8 cellular contexts compared by ENCODE assay signal in genomic region chr2:118032169-118033013, GRCh38. TPM values are rescaled to one million over a fixed set of nuclear protein-coding genes. Genes with fewer than 3 reads are reported as not detected.
DNase-seq lines count a peak whose midpoint lies in the region; ATAC-seq, FAIRE-seq and TF ChIP-seq lines count a peak whose summit lies in the region.

No MANE protein-coding gene starts in this region.

- no peaks in the 10 kb centered on the region for H3K9me3 ChIP-seq in K562 (replicated peaks; ENCODE audit: control insufficient read depth, insufficient read depth, low read depth, low read length)

- H3K27me3 Mint-ChIP-seq in stimulated activated naive B cell treated with anti-CD40 and anti-IgM and Interleukin-4, amounts not matched to agents 10 μg/mL and 1 μg/mL and 100 μg/mL, for 72 hours: peaks cover 30 to 48% of the 10 kb centered on the region in 2 donors

- H3K36me3 Mint-ChIP-seq in stimulated activated naive B cell treated with anti-CD40 and anti-IgM and Interleukin-4, amounts not matched to agents 10 μg/mL and 1 μg/mL and 100 μg/mL, for 72 hours: peaks cover 2 to 7% of the 10 kb centered on the region in 2 donors

- no peak overlapping the region for H3K27ac ChIP-seq in K562 (ENCODE audit: extremely low read depth, low read depth, low read length)

- TF ChIP-seq EP300 in K562 (IDR thresholded peaks at IDR 0.05; ENCODE audit: low read length): no peak

- peaks cover 0 to 2% of the 10 kb centered on the region in 2 experiments; a peak in 2 of 5 replicates for H3K27me3 ChIP-seq in K562 (ENCODE audit: control insufficient read depth in 2 of 2, insufficient read depth in 2 of 2, low read length in 2 of 2)

- no peaks in the 10 kb centered on the region for H3K9me1 ChIP-seq in K562 (ENCODE audit: control insufficient read depth, insufficient read depth, low read length)

- no peak overlapping the region for H3K4me3 Mint-ChIP-seq in stimulated activated naive B cell treated with anti-CD40 and anti-IgM and Interleukin-4, amounts not matched to agents 10 μg/mL and 1 μg/mL and 100 μg/mL, for 72 hours

- FAIRE-seq in K562 (lab: Jason Lieb, UNC): peak; percentile 65

- no peaks in the 10 kb centered on the region for H3K36me3 ChIP-seq in K562 (ENCODE audit: control insufficient read depth, insufficient read depth, low read length)

- H3K4me2 ChIP-seq in K562 (ENCODE audit: insufficient read depth, low read length): no peak overlapping the region

- TF ChIP-seq RAD21 in K562 (CRISPR knock-in tag; conservative IDR thresholded peaks at IDR 0.05 in 1 of 2, IDR thresholded peaks at IDR 0.05 in 1 of 2): peak in 1 of 2 experiments; percentile 49; a peak in 2 of 4 replicates

- no TSS peak for BruUV-seq in K562 (replicated peaks; lab: Mats Ljungman, UMichigan)

- H3K9me3 Mint-ChIP-seq in stimulated activated naive B cell treated with anti-CD40 and anti-IgM and Interleukin-4, amounts not matched to agents 10 μg/mL and 1 μg/mL and 100 μg/mL, for 72 hours: peaks cover 12% of the 10 kb centered on the region in 2 donors

- in situ Hi-C loops in K562 (cut with MboI): loop anchor here (10.0 kb wide), 1 partner anchor 832 kb away; no protein-coding TSS in a partner anchor

- CTCF ChIA-PET in K562 (lab: Yijun Ruan, JAX; ENCODE audit: low intra/inter-chr PET ratio): no interaction called here

- POLR2A ChIA-PET in K562 (lab: Yijun Ruan, JAX): no interaction called here

- H3K4me3 ChIP-seq in K562: no peak overlapping the region

- peak overlapping the region; percentile 11 for H3K27ac Mint-ChIP-seq in stimulated activated naive B cell treated with anti-CD40 and anti-IgM and Interleukin-4, amounts not matched to agents 10 μg/mL and 1 μg/mL and 100 μg/mL, for 72 hours

- intact Hi-C loops in K562 (cut with micrococcal nuclease): no loop called here

- 2% methylated on average over 4 of the region's 4 CpGs for WGBS in K562 (ENCODE audit: insufficient coverage, low coverage, missing lambda C conversion rate)

- TF ChIP-seq POLR2A in K562 (conservative IDR thresholded peaks at IDR 0.05): no peak

- peak; percentile 93 for ATAC-seq in HG03469 (IDR thresholded peaks at IDR 0.05; ENCODE audit: unreplicated experiment)
- ATAC-seq in K562: peak; percentile 87
- peak; percentile 81 to 82 for ATAC-seq in stimulated activated naive B cell treated with anti-CD40 and anti-IgM and Interleukin-4, amounts not matched to agents 10 μg/mL and 1 μg/mL and 100 μg/mL, for 72 hours (replicated peaks)

- no peak overlapping the region for H3K9ac ChIP-seq in K562 (ENCODE audit: insufficient read depth in 1 of 2, low read depth in 2 of 2, low read length in 2 of 2)

- TF ChIP-seq CTCF in GM20000 (IDR thresholded peaks at IDR 0.05; ENCODE audit: extremely low read depth, missing control alignments) (peak; percentile 75), K562 (IDR thresholded peaks at IDR 0.05 in 2 of 3, conservative IDR thresholded peaks at IDR 0.05 in 1 of 3; ENCODE audit: insufficient read depth in 2 of 3, low read depth in 1 of 3, low read length in 3 of 3) (peak; percentile 40 to 67 (median 66))

- H2AFZ ChIP-seq in K562 (ENCODE audit: low read depth, low read length): no peak overlapping the region

- no peaks in the 10 kb centered on the region for H3K4me1 ChIP-seq in K562 (replicated peaks in 1 of 2; ENCODE audit: control insufficient read depth in 2 of 2, insufficient read depth in 2 of 2, low read length in 2 of 2)

- H4K20me1 ChIP-seq in K562 (replicated peaks; ENCODE audit: control insufficient read depth, insufficient read depth, low read length): no peaks in the 10 kb centered on the region

- peak; percentile 0 to 58 (median 4) for DNase-seq in NCI-H1417 (lab: John Stamatoyannopoulos, UW)
- no peak for DNase-seq in NCI-H1417 treated with DMSO at 0.1 percent for 48 hours (lab: John Stamatoyannopoulos, UW)
- peak; percentile 49 for DNase-seq in GM20000 (ENCODE audit: low spot score)
- peak; percentile 31 for DNase-seq in RPMI7951 (ENCODE audit: low read depth)
- DNase-seq in K562 (ENCODE audit: extremely low read depth in 1 of 4, low spot score in 3 of 4): peak; percentile 30 to 53 (median 50)
- DNase-seq in kidney glomerular epithelial cell (lab: John Stamatoyannopoulos, UW): peak; percentile 36
- no peak for DNase-seq in stimulated activated naive B cell treated with anti-CD40 and anti-IgM and Interleukin-4, amounts not matched to agents 10 μg/mL and 1 μg/mL and 100 μg/mL, for 72 hours

- H3K79me2 ChIP-seq in K562 (ENCODE audit: control insufficient read depth, insufficient read depth, low read length): no peaks in the 10 kb centered on the region

- H3K4me1 Mint-ChIP-seq in stimulated activated naive B cell treated with anti-CD40 and anti-IgM and Interleukin-4, amounts not matched to agents 10 μg/mL and 1 μg/mL and 100 μg/mL, for 72 hours: peaks cover 8 to 26% of the 10 kb centered on the region in 2 donors

TF ChIP-seq in K562, 482 proteins besides CTCF, POLR2A, EP300 and RAD21 (continues in another document):
- peak; percentile 18 to 53; a peak in 2 of 4 replicates for TF ChIP-seq KDM1A (IDR thresholded peaks at IDR 0.05)
- 0 out of 2 replicates have a peak, but pooled peaks have one; percentile 38 for TF ChIP-seq SMC3 (conservative IDR thresholded peaks at IDR 0.05; ENCODE audit: insufficient read depth, low read depth, low read length)
- 0 out of 4 replicates have a peak, but pooled peaks of 1 of the 2 experiments have one; percentile 29 for TF ChIP-seq HDAC1 (IDR thresholded peaks at IDR 0.05)
- TF ChIP-seq ZNF253 (CRISPR knock-in tag; conservative IDR thresholded peaks at IDR 0.05): no peak

RNA-seq across cellular contexts. Expression of gene CCDC93, which starts 18.5 kb away (rescaled TPM):
- total RNA-seq in RPMI7951 (2014; rRNA removed; shearing (Covaris generic)): 10.5 and 15.3 TPM in 2 replicates
- 33.4 and 55.4 TPM in 2 replicates for total RNA-seq in K562 (2011; cell fraction: chromatin; rRNA removed; ENCODE audit: low replicate concordance)
- total RNA-seq in K562 (2011; cell fraction: nucleolus; rRNA removed): 16.0 and 23.0 TPM in 2 replicates
- 29.9 TPM in 2 replicates for total RNA-seq in K562 (2011; cell fraction: nucleoplasm; rRNA removed)
- total RNA-seq in K562 (2014; rRNA removed) (9.6 and 10.8 TPM in 2 replicates), K562 (2014; rRNA removed; fragmentation: Illumina TruSeq; extraction: Trizol) (12.4 and 12.7 TPM in 2 replicates), K562 (2015; rRNA removed; fragmentation: Illumina TruSeq; extraction: Trizol) (19.3 and 20.7 TPM in 2 replicates), K562 (2021) (11.1 and 14.1 TPM in 2 replicates)
- polyA plus RNA-seq in K562 (2011; rRNA removed) (13.7 and 22.8 TPM in 2 replicates), K562 (2014; fragmentation: Illumina TruSeq; extraction: Trizol) (11.3 and 15.3 TPM in 2 replicates), K562 (2014; fragmentation: Nextera tagmentation; extraction: Ambion mirVana) (1 to 10 TPM; 3.3 to 3.6 TPM), K562 (2014; rRNA removed) (11.6 and 12.2 TPM in 2 replicates)
- polyA plus RNA-seq in K562 (2011; cell fraction: cytosol; rRNA removed): 4.3 and 9.2 TPM in 2 replicates
- 94.9 and 129 TPM in 2 replicates for polyA plus RNA-seq in K562 (2011; cell fraction: nucleus; rRNA removed)
- 8.9 and 11.6 TPM in 2 replicates for polyA plus RNA-seq in K562 (2012)
- polyA minus RNA-seq in K562 (2011; rRNA and poly(A)+ RNA removed): 11.7 and 21.5 TPM in 2 replicates
- 6.0 and 6.9 TPM in 2 replicates for polyA minus RNA-seq in K562 (2011; cell fraction: cytosol; rRNA and poly(A)+ RNA removed)
- 27.1 and 60.1 TPM in 2 replicates for polyA minus RNA-seq in K562 (2011; cell fraction: nucleus; rRNA and poly(A)+ RNA removed)

RNA-seq across cellular contexts. Expression of gene INSIG2, which starts 55.9 kb away (rescaled TPM):
- total RNA-seq in RPMI7951 (2014; rRNA removed; shearing (Covaris generic)): 10.8 and 13.0 TPM in 2 replicates
- total RNA-seq in K562 (2011; cell fraction: chromatin; rRNA removed; ENCODE audit: low replicate concordance): 7.7 and 29.7 TPM in 2 replicates
- 2.8 and 5.1 TPM in 2 replicates for total RNA-seq in K562 (2011; cell fraction: nucleolus; rRNA removed)
- 13.0 and 21.4 TPM in 2 replicates for total RNA-seq in K562 (2011; cell fraction: nucleoplasm; rRNA removed)
- total RNA-seq in K562 (2014; rRNA removed): 1.5 and 2.1 TPM in 2 replicates
- total RNA-seq in K562 (2014; rRNA removed; fragmentation: Illumina TruSeq; extraction: Trizol): 3.4 and 3.5 TPM in 2 replicates
- total RNA-seq in K562 (2015; rRNA removed; fragmentation: Illumina TruSeq; extraction: Trizol): 1.9 and 2.4 TPM in 2 replicates
- 5.5 and 6.7 TPM in 2 replicates for total RNA-seq in K562 (2021)
- polyA plus RNA-seq in K562 (2011; rRNA removed): 27.5 and 34.2 TPM in 2 replicates
- 6.5 and 18.8 TPM in 2 replicates for polyA plus RNA-seq in K562 (2011; cell fraction: cytosol; rRNA removed)
- polyA plus RNA-seq in K562 (2011; cell fraction: nucleus; rRNA removed): 8.4 and 16.2 TPM in 2 replicates
- 8.8 TPM in 2 replicates for polyA plus RNA-seq in K562 (2012)
- polyA plus RNA-seq in K562 (2014; fragmentation: Illumina TruSeq; extraction: Trizol): 4.0 and 4.1 TPM in 2 replicates
- 10 to 100 TPM in 1 of 2 experiments, 1 to 10 TPM in 1; 9.7 to 10.7 TPM for polyA plus RNA-seq in K562 (2014; fragmentation: Nextera tagmentation; extraction: Ambion mirVana)
- 6.4 and 11.0 TPM in 2 replicates for polyA plus RNA-seq in K562 (2014; rRNA removed)
- 16.5 and 22.3 TPM in 2 replicates for polyA minus RNA-seq in K562 (2011; rRNA and poly(A)+ RNA removed)
- 3.2 and 5.3 TPM in 2 replicates for polyA minus RNA-seq in K562 (2011; cell fraction: cytosol; rRNA and poly(A)+ RNA removed)
- polyA minus RNA-seq in K562 (2011; cell fraction: nucleus; rRNA and poly(A)+ RNA removed): 5.5 and 14.8 TPM in 2 replicates

Comparison
In these comparisons a context has a peak if more than half of its experiments do, and no peak if none do; other contexts are left out.
1. DNase-seq: peak in NCI-H1417 (3 of 3), GM20000 (single experiment), RPMI7951 (single experiment), K562 (4 of 4) and kidney glomerular epithelial cell (single experiment); none in NCI-H1417 treated with DMSO at 0.1 percent for 48 hours (single experiment) and stimulated activated naive B cell treated with anti-CD40 and anti-IgM and Interleukin-4, amounts not matched to agents 10 μg/mL and 1 μg/mL and 100 μg/mL, for 72 hours (single experiment).
2. Peak in every context shown above with its lines, with median percentiles within 50 percentile points of each other: ATAC-seq.